Comparison of ENCODE assay signal across 16 cellular contexts in the genomic region with DNA sequence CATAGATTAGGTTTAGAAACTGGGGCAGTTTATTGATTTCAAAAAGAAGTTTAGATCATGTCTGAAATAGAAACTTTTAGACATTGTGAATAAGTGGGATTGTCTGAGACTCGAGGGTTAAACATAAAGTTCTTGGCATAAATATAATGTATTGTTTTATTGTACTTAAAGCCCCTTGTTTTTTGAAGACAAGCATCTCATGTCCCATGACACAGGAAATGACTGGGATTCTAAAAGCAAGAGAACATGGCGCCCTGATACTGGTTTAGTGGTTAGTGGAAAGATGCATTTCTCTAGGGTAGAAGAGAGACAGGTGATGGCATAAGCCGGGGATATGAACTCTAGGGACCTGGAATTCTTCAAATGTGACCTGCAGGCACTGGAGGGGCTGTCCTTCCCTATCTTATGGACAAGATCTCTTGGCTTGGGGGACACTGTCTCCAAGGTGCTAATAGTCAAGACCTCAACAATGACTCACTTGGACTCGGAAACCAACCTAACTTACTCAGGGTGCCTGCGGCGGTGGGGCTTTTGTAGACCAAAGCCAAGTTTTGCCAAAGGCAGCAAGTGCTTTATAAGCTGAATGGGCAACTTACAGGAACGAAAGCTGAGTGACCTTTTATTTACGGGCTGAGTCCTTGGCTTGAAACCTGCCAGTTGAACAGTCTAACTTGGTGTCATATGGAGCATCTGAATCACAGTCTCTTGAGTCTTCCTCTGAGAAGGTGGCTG. TPM values are rescaled to one million over a fixed set of nuclear protein-coding genes. Genes with fewer than 3 reads are reported as not detected.
DNase-seq lines count a peak whose midpoint lies in the region; ATAC-seq and TF ChIP-seq lines count a peak whose summit lies in the region.
"Had no signal": no experiment of that assay in that cellular context is flagged by ENCODE, and none has a peak within 500 bp of the region (broad histone marks: within the 10 kb centered on the region; RNA-seq: fewer than 3 reads in every experiment).

No MANE protein-coding gene starts in this region.

- in situ Hi-C loops in GM13977 (cut with MboI; ENCODE audit: low pct_unique_long_range_greater_than_20kb, low sequenced_read_pairs, unreplicated experiment): no loop called here

- peaks cover 3% of the 10 kb centered on the region for H3K36me3 Mint-ChIP-seq in activated naive CD4-positive, alpha-beta T cell treated with anti-CD3 and anti-CD28 coated beads for 36 hours (ENCODE audit: low read depth)
- H3K36me3 Mint-ChIP-seq in T-cell: peaks cover 25% of the 10 kb centered on the region
- peaks cover 19 to 25% of the 10 kb centered on the region in 2 donors for H3K36me3 Mint-ChIP-seq in stimulated activated naive B cell treated with anti-CD40 and anti-IgM and Interleukin-4, amounts not matched to agents 10 μg/mL and 1 μg/mL and 100 μg/mL, for 72 hours

- H3K9me3 Mint-ChIP-seq in activated naive CD4-positive, alpha-beta T cell treated with anti-CD3 and anti-CD28 coated beads for 36 hours: no peaks in the 10 kb centered on the region
- H3K9me3 Mint-ChIP-seq in T-cell: no peaks in the 10 kb centered on the region
- H3K9me3 Mint-ChIP-seq in stimulated activated naive B cell treated with anti-CD40 and anti-IgM and Interleukin-4, amounts not matched to agents 10 μg/mL and 1 μg/mL and 100 μg/mL, for 72 hours: no peaks in the 10 kb centered on the region
- H3K9me3 Mint-ChIP-seq: nephron had no signal

- TF ChIP-seq CTCF in GM13977 (IDR thresholded peaks at IDR 0.05; ENCODE audit: extremely low read depth, insufficient read depth, missing control alignments): no peak

- H3K4me1 Mint-ChIP-seq in activated naive CD4-positive, alpha-beta T cell treated with anti-CD3 and anti-CD28 coated beads for 36 hours (ENCODE audit: low read depth): peaks cover 50% of the 10 kb centered on the region
- peaks cover 61 to 71% (median 63%) of the 10 kb centered on the region in 3 donors for H3K4me1 Mint-ChIP-seq in T-cell
- peaks cover 40 to 82% of the 10 kb centered on the region in 2 donors for H3K4me1 Mint-ChIP-seq in stimulated activated naive B cell treated with anti-CD40 and anti-IgM and Interleukin-4, amounts not matched to agents 10 μg/mL and 1 μg/mL and 100 μg/mL, for 72 hours

- peak in 1 of 4 experiments; percentile 63 for ATAC-seq in T-cell (replicated peaks in 1 of 4)
- ATAC-seq in stimulated activated naive B cell treated with anti-CD40 and anti-IgM and Interleukin-4, amounts not matched to agents 10 μg/mL and 1 μg/mL and 100 μg/mL, for 72 hours (replicated peaks): peak; percentile 51 to 68
- ATAC-seq in HG03457 (IDR thresholded peaks at IDR 0.05; ENCODE audit: unreplicated experiment): no peak
- ATAC-seq: left ventricle myocardium superior had no signal

- CTCF ChIA-PET in activated naive CD4-positive, alpha-beta T cell treated with anti-CD3 and anti-CD28 coated beads for 36 hours (lab: Charles Lee): no interaction called here
- CTCF ChIA-PET in T-cell (lab: Charles Lee): no interaction called here

- no peak overlapping the region for H3K4me3 Mint-ChIP-seq in activated naive CD4-positive, alpha-beta T cell treated with anti-CD3 and anti-CD28 coated beads for 36 hours
- H3K4me3 Mint-ChIP-seq in T-cell: peak overlapping the region in 1 of 3 donors; percentile 34
- H3K4me3 Mint-ChIP-seq in stimulated activated naive B cell treated with anti-CD40 and anti-IgM and Interleukin-4, amounts not matched to agents 10 μg/mL and 1 μg/mL and 100 μg/mL, for 72 hours: peak overlapping the region; percentile 1 to 56
- H3K4me3 Mint-ChIP-seq: nephron had no signal

- POLR2A ChIA-PET in T-cell (lab: Charles Lee): no interaction called here

- peak; percentile 22 for DNase-seq in activated naive CD4-positive, alpha-beta T cell treated with anti-CD3 and anti-CD28 coated beads for 36 hours
- no peak for DNase-seq in activated naive CD4-positive, alpha-beta T cell (lab: John Stamatoyannopoulos, UW)
- DNase-seq in T-cell (no peak), astrocyte of the hippocampus (ENCODE audit: low read depth, low spot score) (peak; percentile 67), GM13977 (ENCODE audit: low spot score) (no peak), mucosa of gallbladder (ENCODE audit: low spot score) (no peak)
- no peak for DNase-seq in stimulated activated naive B cell treated with anti-CD40 and anti-IgM and Interleukin-4, amounts not matched to agents 10 μg/mL and 1 μg/mL and 100 μg/mL, for 72 hours
- DNase-seq: DMS153; effector memory CD4-positive, alpha-beta T cell; GOT3; left ventricle myocardium superior; NCI-H1048; SJCRH30; stomach had no signal

- H3K27me3 Mint-ChIP-seq in activated naive CD4-positive, alpha-beta T cell treated with anti-CD3 and anti-CD28 coated beads for 36 hours (ENCODE audit: low read depth): no peaks in the 10 kb centered on the region
- H3K27me3 Mint-ChIP-seq in T-cell: no peaks in the 10 kb centered on the region
- H3K27me3 Mint-ChIP-seq in stimulated activated naive B cell treated with anti-CD40 and anti-IgM and Interleukin-4, amounts not matched to agents 10 μg/mL and 1 μg/mL and 100 μg/mL, for 72 hours: no peaks in the 10 kb centered on the region

- intact Hi-C loops in activated naive CD4-positive, alpha-beta T cell treated with anti-CD3 and anti-CD28 coated beads for 36 hours (cut with micrococcal nuclease): no loop called here

- peak overlapping the region; percentile 77 for H3K27ac Mint-ChIP-seq in activated naive CD4-positive, alpha-beta T cell treated with anti-CD3 and anti-CD28 coated beads for 36 hours
- H3K27ac Mint-ChIP-seq in T-cell: peak overlapping the region; percentile 68 to 74
- H3K27ac Mint-ChIP-seq in stimulated activated naive B cell treated with anti-CD40 and anti-IgM and Interleukin-4, amounts not matched to agents 10 μg/mL and 1 μg/mL and 100 μg/mL, for 72 hours: peak overlapping the region; percentile 86
- H3K27ac Mint-ChIP-seq: nephron had no signal

RNA-seq across cellular contexts. Expression of gene UBASH3B, which starts 48.2 kb away (rescaled TPM):
- 10 to 100 TPM; 17.9 to 21.1 TPM for total RNA-seq in activated naive CD4-positive, alpha-beta T cell treated with anti-CD3 and anti-CD28 coated beads for 36 hours
- 10 to 100 TPM; 29.7 to 44.0 (median 36.8) TPM for total RNA-seq in T-cell
- 7.4 TPM for total RNA-seq in mucosa of gallbladder

Comparison
In these comparisons a context has a peak if more than half of its experiments do, and no peak if none do; other contexts are left out.
1. DNase-seq: peak in activated naive CD4-positive, alpha-beta T cell treated with anti-CD3 and anti-CD28 coated beads for 36 hours (single experiment) and astrocyte of the hippocampus (single experiment); none in activated naive CD4-positive, alpha-beta T cell (0 of 4), T-cell (0 of 34), stimulated activated naive B cell treated with anti-CD40 and anti-IgM and Interleukin-4, amounts not matched to agents 10 μg/mL and 1 μg/mL and 100 μg/mL, for 72 hours (single experiment), GM13977 (single experiment) and mucosa of gallbladder (single experiment).
2. Peak in every context shown above with its lines, with median percentiles within 50 percentile points of each other: H3K27ac Mint-ChIP-seq.